16 cellular contexts compared by ENCODE assay signal in genomic region chr9:92620870-92621269, GRCh38.
"Had no signal": no experiment of that assay in that cellular context is flagged by ENCODE, and none has a peak within 500 bp of the region (broad histone marks: within the 10 kb centered on the region; RNA-seq: fewer than 3 reads in every experiment).

No MANE protein-coding gene starts in this region.

- H3K27ac ChIP-seq: SK-N-MC had no signal

- DNase-seq: activated CD4-positive, alpha-beta T cell treated with anti-CD3 and anti-CD28 coated beads, Interleukin-2, amount 50 U/mL, for 1 hour; activated effector memory CD4-positive, alpha-beta T cell treated with anti-CD3 and anti-CD28 coated beads, Interleukin-2, amount 50 U/mL, for 16 hours; central memory CD4-positive, alpha-beta T cell; effector CD8-positive, alpha-beta T cell; foreskin melanocyte; left cardiac atrium; mammary epithelial cell; naive thymus-derived CD8-positive, alpha-beta T cell; stimulated activated CD4-positive, alpha-beta T cell treated with anti-CD3 and anti-CD28 coated beads, Interleukin-4, amount 100 ng/mL, for 4 hours; stimulated activated CD8-positive, alpha-beta memory T cell treated with anti-CD3 and anti-CD28 coated beads, Interleukin-4, amount 100 ng/mL, for 48 hours; stimulated activated naive CD8-positive, alpha-beta T cell treated with anti-CD3 and anti-CD28 coated beads, Interleukin-15, Interleukin-2, amounts not matched to agents 100 U/mL and 50 U/mL, for 24 hours had no signal

- H3K4me1 Mint-ChIP-seq: activated naive CD4-positive, alpha-beta T cell treated with anti-CD3 and anti-CD28 coated beads, Interleukin-2, amount 50 U/mL, for 24 hours; naive thymus-derived CD8-positive, alpha-beta T cell had no signal

- ATAC-seq: heart left ventricle; naive thymus-derived CD8-positive, alpha-beta T cell; stimulated activated naive CD8-positive, alpha-beta T cell treated with anti-CD3 and anti-CD28 coated beads, Interleukin-15, Interleukin-2, amounts not matched to agents 100 U/mL and 50 U/mL, for 24 hours had no signal

- H3K9me3 ChIP-seq: adrenal gland, heart left ventricle had no signal

- H3K27ac Mint-ChIP-seq: activated naive CD4-positive, alpha-beta T cell treated with anti-CD3 and anti-CD28 coated beads, Interleukin-2, amount 50 U/mL, for 24 hours had no signal

- H3K9me3 Mint-ChIP-seq: activated naive CD4-positive, alpha-beta T cell treated with anti-CD3 and anti-CD28 coated beads, Interleukin-2, amount 50 U/mL, for 24 hours; naive thymus-derived CD8-positive, alpha-beta T cell had no signal

- H3K4me3 Mint-ChIP-seq: activated naive CD4-positive, alpha-beta T cell treated with anti-CD3 and anti-CD28 coated beads, Interleukin-2, amount 50 U/mL, for 24 hours; naive thymus-derived CD8-positive, alpha-beta T cell had no signal

- H3K4me3 ChIP-seq: adrenal gland, heart left ventricle, SK-N-MC, skin epidermis had no signal

- H3K27me3 Mint-ChIP-seq: activated naive CD4-positive, alpha-beta T cell treated with anti-CD3 and anti-CD28 coated beads, Interleukin-2, amount 50 U/mL, for 24 hours; naive thymus-derived CD8-positive, alpha-beta T cell had no signal

- H3K27me3 ChIP-seq: adrenal gland, heart left ventricle had no signal
